Comparison of ENCODE assay signal across 8 cellular contexts in the genomic region with DNA sequence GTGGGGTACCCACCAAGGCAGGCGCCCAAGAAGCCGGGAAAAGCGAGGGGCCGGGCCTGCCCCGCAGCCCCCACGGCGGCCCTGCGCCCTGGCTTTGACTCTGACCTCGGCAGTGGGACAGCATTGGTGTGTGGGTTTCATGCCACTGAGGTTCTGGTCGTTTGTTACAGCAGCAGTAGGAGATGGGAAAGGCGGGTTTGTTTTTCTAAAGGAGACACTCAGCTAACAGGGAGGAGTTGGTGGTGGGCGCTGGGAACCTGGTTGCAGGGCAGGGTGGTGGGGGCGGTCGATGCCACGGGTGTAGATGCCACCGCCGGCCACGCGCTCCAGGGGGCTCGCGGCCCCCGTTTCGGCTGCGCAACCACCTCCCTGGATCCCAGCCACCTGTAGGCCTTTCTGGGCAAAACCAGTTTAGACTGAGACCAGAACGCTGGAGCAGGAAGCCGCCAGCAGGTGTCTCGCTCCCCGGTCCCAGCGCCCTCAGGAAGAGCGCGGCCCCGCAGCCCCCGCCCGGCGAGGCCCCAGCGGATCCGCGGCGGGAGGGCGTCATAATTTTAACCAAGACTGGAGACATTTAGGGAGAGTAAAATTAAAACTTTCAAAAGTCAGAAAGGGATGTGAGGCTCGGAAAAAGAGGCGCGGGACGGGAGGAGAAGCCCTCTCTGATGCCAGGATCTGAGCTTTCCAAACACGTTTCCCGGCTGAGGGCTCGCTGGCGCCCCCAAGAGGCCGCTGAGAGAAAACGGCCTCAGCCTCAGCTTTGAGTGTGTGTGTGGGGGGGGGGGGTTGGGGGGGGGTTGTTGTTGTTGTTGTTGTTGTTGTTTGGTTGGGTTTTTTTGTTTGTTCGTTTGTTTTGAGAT. TPM values are rescaled to one million over a fixed set of nuclear protein-coding genes. Genes with fewer than 3 reads are reported as not detected.
A peak's percentile ranks its signal among the peaks of the same experiment; 100 is the strongest.
DNase-seq lines count a peak whose midpoint lies in the region; ATAC-seq, FAIRE-seq and TF ChIP-seq lines count a peak whose summit lies in the region.

No MANE protein-coding gene starts in this region.

- peak; percentile 89 for ATAC-seq in GM21786 (IDR thresholded peaks at IDR 0.05; ENCODE audit: unreplicated experiment)
- ATAC-seq in activated naive CD8-positive, alpha-beta T cell treated with anti-CD3 and anti-CD28 coated beads, Interleukin-2, amount 50 U/mL, for 24 hours = peak; percentile 88
- peak; percentile 90 for ATAC-seq in left ventricle myocardium superior
- no peak for ATAC-seq in GM18505 (IDR thresholded peaks at IDR 0.05; ENCODE audit: unreplicated experiment)

- H3K27me3 ChIP-seq in SJSA1 (replicated peaks) = no peaks in the 10 kb centered on the region

- no peaks in the 10 kb centered on the region for H3K9me3 ChIP-seq in SJSA1 (replicated peaks)

- H3K27ac ChIP-seq in SJSA1 = no peak overlapping the region

- intact Hi-C loops in left ventricle myocardium superior (cut with micrococcal nuclease) = no loop called here

- H3K4me1 Mint-ChIP-seq in activated naive CD8-positive, alpha-beta T cell treated with anti-CD3 and anti-CD28 coated beads, Interleukin-2, amount 50 U/mL, for 24 hours = peaks cover 6% of the 10 kb centered on the region

- peaks cover 4% of the 10 kb centered on the region; the same call in 1 of the 2 replicates for H3K4me1 ChIP-seq in SJSA1 (replicated peaks)

- H3K9me3 Mint-ChIP-seq in activated naive CD8-positive, alpha-beta T cell treated with anti-CD3 and anti-CD28 coated beads, Interleukin-2, amount 50 U/mL, for 24 hours = no peaks in the 10 kb centered on the region

- DNase-seq in D721Med (ENCODE audit: insufficient read length, low spot score) = peak; percentile 62
- peak; percentile 86 for DNase-seq in LoVo (ENCODE audit: low spot score)
- peak; percentile 72 to 91 for DNase-seq in SJSA1 (ENCODE audit: low read depth in 1 of 2, low spot score in 2 of 2)
- peak; percentile 72 for DNase-seq in activated naive CD8-positive, alpha-beta T cell treated with anti-CD3 and anti-CD28 coated beads, Interleukin-2, amount 50 U/mL, for 24 hours
- peak; percentile 82 for DNase-seq in left ventricle myocardium superior
- peak; percentile 40 for DNase-seq in pulmonary artery endothelial cell (ENCODE audit: low read depth, low spot score)

- H3K36me3 ChIP-seq in SJSA1 = no peaks in the 10 kb centered on the region

- no peaks in the 10 kb centered on the region for H3K36me3 Mint-ChIP-seq in activated naive CD8-positive, alpha-beta T cell treated with anti-CD3 and anti-CD28 coated beads, Interleukin-2, amount 50 U/mL, for 24 hours (ENCODE audit: low read depth)

- H3K4me3 Mint-ChIP-seq in activated naive CD8-positive, alpha-beta T cell treated with anti-CD3 and anti-CD28 coated beads, Interleukin-2, amount 50 U/mL, for 24 hours = peak overlapping the region; percentile 69

- no peak for TF ChIP-seq POLR2A in GM18505 (IDR thresholded peaks at IDR 0.05; ENCODE audit: borderline replicate concordance, extremely low read depth, insufficient read depth, insufficient read length)

- H3K27ac Mint-ChIP-seq in activated naive CD8-positive, alpha-beta T cell treated with anti-CD3 and anti-CD28 coated beads, Interleukin-2, amount 50 U/mL, for 24 hours = no peak overlapping the region

- peaks cover 7% of the 10 kb centered on the region for H3K27me3 Mint-ChIP-seq in activated naive CD8-positive, alpha-beta T cell treated with anti-CD3 and anti-CD28 coated beads, Interleukin-2, amount 50 U/mL, for 24 hours

- peak overlapping the region; percentile 45 for H3K4me3 ChIP-seq in SJSA1

- TF ChIP-seq CTCF in D721Med (IDR thresholded peaks at IDR 0.05; ENCODE audit: insufficient read depth, missing control alignments) = peak; percentile 57

- FAIRE-seq in D721Med (lab: Jason Lieb, UNC) = no peak

RNA-seq across cellular contexts. Expression of gene CIDEA, which starts 17.4 kb away (rescaled TPM):
- not detected in 2 replicates for total RNA-seq in SJSA1 (2014; rRNA removed; shearing (Covaris generic))
- total RNA-seq in left ventricle myocardium superior (0.52 TPM), pulmonary artery endothelial cell (0.20 TPM in 1 of 2 replicates, not detected in the other)

RNA-seq across cellular contexts. Expression of gene TUBB6, which starts 36.4 kb away (rescaled TPM):
- 501 and 738 TPM in 2 replicates for total RNA-seq in SJSA1 (2014; rRNA removed; shearing (Covaris generic))
- total RNA-seq in left ventricle myocardium superior (82.0 TPM), pulmonary artery endothelial cell (1,098 and 2,325 TPM in 2 replicates)
